Comparison of ENCODE assay signal across 1 cellular context in genomic region chr9:129735546-129735945, GRCh38.
TF ChIP-seq lines count a peak whose summit lies in the region.

No MANE protein-coding gene starts in this region.

TF ChIP-seq in H1, 55 proteins besides CTCF, POLR2A, EP300 and RAD21 (continued from another document):
- no peak for TF ChIP-seq SIN3A (conservative IDR thresholded peaks at IDR 0.05 in 1 of 2, IDR thresholded peaks at IDR 0.05 in 1 of 2; ENCODE audit: low read depth in 1 of 2, low read length in 2 of 2)
- TF ChIP-seq SP1 (IDR thresholded peaks at IDR 0.05; ENCODE audit: low read depth, low read length): no peak
- no peak for TF ChIP-seq USF2 (IDR thresholded peaks at IDR 0.05; ENCODE audit: low read length)
- TF ChIP-seq CBX8 (IDR thresholded peaks at IDR 0.05; ENCODE audit: borderline replicate concordance, low read depth, low read length): no peak
- TF ChIP-seq JUN (IDR thresholded peaks at IDR 0.05; ENCODE audit: low read depth, low read length): no peak
- TF ChIP-seq ASH2L (IDR thresholded peaks at IDR 0.05; ENCODE audit: low read length): no peak
- no peak for TF ChIP-seq TCF12 (IDR thresholded peaks at IDR 0.05; ENCODE audit: low read depth, low read length)
- TF ChIP-seq EZH2 (IDR thresholded peaks at IDR 0.05; ENCODE audit: low read depth, low read length, severe bottlenecking): no peak
- no peak for TF ChIP-seq ATF2 (IDR thresholded peaks at IDR 0.05; ENCODE audit: low read length)
TF ChIP-seq in H1: peak in this region for 0.
